In genomic region chr16:67431077-67431804, GRCh38 we compare ENCODE assay signal across 9 cellular contexts. TPM values are rescaled to one million over a fixed set of nuclear protein-coding genes. Genes with fewer than 3 reads are reported as not detected.
DNase-seq lines count a peak whose midpoint lies in the region; ATAC-seq, FAIRE-seq and TF ChIP-seq lines count a peak whose summit lies in the region.
"Had no signal": no experiment of that assay in that cellular context is flagged by ENCODE, and none has a peak within 500 bp of the region (broad histone marks: within the 10 kb centered on the region; RNA-seq: fewer than 3 reads in every experiment).

Gene HSD11B2, plus strand, starts transcription at chr16:67431121. Its CDS starts 128 bp downstream, at chr16:67431249.

- no peak for FAIRE-seq in GM19239 (lab: Jason Lieb, UNC)
- FAIRE-seq: islet of Langerhans had no signal

- peak within 1 kb of the TSS; percentile 95 for H3K4me2 ChIP-seq in PC-9

- no peaks in the 10 kb centered on the region; the same call in none of the 2 replicates for H3K4me1 ChIP-seq in PC-9 (replicated peaks; ENCODE audit: insufficient read depth)
- peaks cover 0 to 27% (median 26%) of the 10 kb centered on the region in 4 donors for H3K4me1 ChIP-seq in sigmoid colon

- TF ChIP-seq CTCF in PC-9 (conservative IDR thresholded peaks at IDR 0.05), result no peak
- no peak for TF ChIP-seq CTCF in astrocyte of the cerebellum (IDR thresholded peaks at IDR 0.05; ENCODE audit: low read depth, low read length, missing control alignments)
- no peak for TF ChIP-seq CTCF in sigmoid colon (IDR thresholded peaks at IDR 0.05)

- no peaks in the 10 kb centered on the region for H3K36me3 ChIP-seq in PC-9 (ENCODE audit: low read depth)
- no peaks in the 10 kb centered on the region for H3K36me3 ChIP-seq in sigmoid colon

- in situ Hi-C loops in astrocyte of the cerebellum (cut with HindIII; ENCODE audit: low sequenced_read_pairs), result no loop called here

- ATAC-seq in Right ventricle myocardium inferior (peak; percentile 53), HG02763 (IDR thresholded peaks at IDR 0.05; ENCODE audit: unreplicated experiment) (no peak)

- no peaks in the 10 kb centered on the region for H3K9me3 ChIP-seq in PC-9 (ENCODE audit: insufficient read depth, low read depth)
- no peaks in the 10 kb centered on the region for H3K9me3 ChIP-seq in sigmoid colon

- intact Hi-C loops in Right ventricle myocardium inferior (cut with DNase I) (no loop called here), cardiac septum (cut with DNase I) (no loop called here), PC-9 (cut with micrococcal nuclease; ENCODE audit: unreplicated experiment) (no loop called here), sigmoid colon (cut with DNase I) (no loop called here)

- POLR2A ChIA-PET in PC-9 (lab: Charles Lee; ENCODE audit: unreplicated experiment), result interaction anchor here (0.6 to 0.9 kb wide), 4 partner anchors 50 to 460 kb away, joined by 3 to 11 read pairs (median 8); partner anchors contain the start of gene ATP6V0D1

- no peaks in the 10 kb centered on the region for H3K9me2 ChIP-seq in PC-9 (ENCODE audit: insufficient read depth)

- TF ChIP-seq POLR2A in sigmoid colon (IDR thresholded peaks at IDR 0.05), result no peak

- no peak for TF ChIP-seq EP300 in sigmoid colon (IDR thresholded peaks at IDR 0.05)

- peaks cover 23% of the 10 kb centered on the region; the same call in 1 of the 2 replicates for H3F3A ChIP-seq in PC-9 (ENCODE audit: insufficient read depth, low read depth)

- H3K27ac ChIP-seq in PC-9 (no peak within 1 kb of the TSS), sigmoid colon (peak within 1 kb of the TSS; percentile 46 to 62 (median 59))

- 1% methylated on average over 79 of the region's 79 CpGs for WGBS in sigmoid colon, 2 donors

- H3K4me3 ChIP-seq in PC-9 (peak within 1 kb of the TSS; percentile 69), astrocyte of the cerebellum (ENCODE audit: low read depth, low read length) (peak within 1 kb of the TSS; percentile 20), iPS-11a (ENCODE audit: low read depth, low read length) (peak within 1 kb of the TSS; percentile 56), sigmoid colon (peak within 1 kb of the TSS; percentile 34 to 55 (median 48))

- peak; percentile 79 for DNase-seq in Right ventricle myocardium inferior (ENCODE audit: missing footprints)
- DNase-seq in cardiac septum (ENCODE audit: low spot score), result no peak
- peak; percentile 53 to 76 for DNase-seq in PC-9
- no peak for DNase-seq in astrocyte of the cerebellum (ENCODE audit: low read depth)
- no peak for DNase-seq in sigmoid colon
- no peak for DNase-seq in GM19239 (ENCODE audit: insufficient read length, low spot score)

- CTCF ChIA-PET in PC-9 (lab: Charles Lee), result interaction anchor here (0.6 to 1.4 kb wide), 10 partner anchors 11 to 452 kb away, joined by 3 to 29 read pairs (median 5); no protein-coding TSS in a partner anchor

- H3K79me2 ChIP-seq in PC-9 (ENCODE audit: low read depth), result no peaks in the 10 kb centered on the region

- no peaks in the 10 kb centered on the region for H4K20me1 ChIP-seq in PC-9 (ENCODE audit: insufficient read depth)

- no TSS peak for BruUV-seq in PC-9 (replicated peaks; lab: Mats Ljungman, UMichigan)

- H3K27me3 ChIP-seq in PC-9 (ENCODE audit: insufficient read depth, low read depth), result no peaks in the 10 kb centered on the region
- peaks cover 6 to 32% (median 11%) of the 10 kb centered on the region in 3 donors for H3K27me3 ChIP-seq in sigmoid colon

- peak within 1 kb of the TSS; percentile 95 for H2AFZ ChIP-seq in PC-9

RNA-seq across cellular contexts. Expression of gene HSD11B2, which starts in this region (rescaled TPM):
- 0.81 TPM for total RNA-seq in Right ventricle myocardium inferior
- total RNA-seq in cardiac septum, result 0.27 TPM
- 5.0 and 5.3 TPM in 2 replicates for total RNA-seq in PC-9 (2021)
- total RNA-seq in sigmoid colon, result 1 to 10 TPM in 2 of 4 donors, under 1 TPM in 1, not detected in 1; 0.14 to 3.9 (median 1.4) TPM
- polyA plus RNA-seq in sigmoid colon, result 100 to 1,000 TPM in 1 of 3 donors, 10 to 100 TPM in 2; 88.3 to 353 (median 90.4) TPM

Comparison
In these comparisons a context has a peak if more than half of its experiments do, and no peak if none do; other contexts are left out.
1. Peak in DNase-seq and ATAC-seq in Right ventricle myocardium inferior; RNA of the gene not detected or under 1 TPM.
2. DNase-seq: peak in PC-9 (2 of 2); none in cardiac septum (single experiment), astrocyte of the cerebellum (single experiment), sigmoid colon (single experiment) and GM19239 (single experiment).
3. Peak in every context shown above with its lines, with median percentiles within 50 percentile points of each other: H3K4me3 ChIP-seq.